8 cellular contexts compared by ENCODE assay signal in genomic region chr17:56913000-56913866, GRCh38. TPM values are rescaled to one million over a fixed set of nuclear protein-coding genes. Genes with fewer than 3 reads are reported as not detected.
DNase-seq lines count a peak whose midpoint lies in the region; ATAC-seq and TF ChIP-seq lines count a peak whose summit lies in the region.

No MANE protein-coding gene starts in this region.

- TF ChIP-seq POLR2A in right lobe of liver (IDR thresholded peaks at IDR 0.05) = no peak

- TSS peak; percentile 30 for BruUV-seq in A673 (replicated peaks; lab: Mats Ljungman, UMichigan)

- H3K4me1 ChIP-seq in A673 (ENCODE audit: insufficient read depth, low read length, poor library complexity, severe bottlenecking) = peaks cover 4% of the 10 kb centered on the region
- H3K4me1 ChIP-seq in right lobe of liver = peaks cover 0 to 52% (median 22%) of the 10 kb centered on the region in 4 donors

- H3K27me3 Mint-ChIP-seq in type B pancreatic cell = peaks cover 5% of the 10 kb centered on the region

- CTCF ChIA-PET in A673 (lab: Charles Lee) (interaction anchor here (1.0 kb wide), 1 partner anchor 10 kb away, joined by 3 read pairs; no protein-coding TSS in a partner anchor), GM10248 (lab: Yijun Ruan, JAX) (interaction anchor here (1.0 to 1.4 kb wide), 4 partner anchors 26 to 89 kb away, joined by 3 read pairs; partner anchors contain the start of gene COIL)

- peaks cover 7% of the 10 kb centered on the region for H3K36me3 Mint-ChIP-seq in type B pancreatic cell

- TF ChIP-seq CTCF in A673 (conservative IDR thresholded peaks at IDR 0.05; ENCODE audit: low read depth, low read length) (no peak), right lobe of liver (IDR thresholded peaks at IDR 0.05) (no peak), type B pancreatic cell (conservative IDR thresholded peaks at IDR 0.05) (no peak), GM10248 (IDR thresholded peaks at IDR 0.05; ENCODE audit: control extremely low read depth, extremely low read depth, low read depth, missing control alignments) (no peak)

- H3K27me3 ChIP-seq in A673 (replicated peaks; ENCODE audit: insufficient read depth, low read depth, low read length, poor library complexity) (no peaks in the 10 kb centered on the region), right lobe of liver (no peaks in the 10 kb centered on the region)

- POLR2A ChIA-PET in A673 (lab: Charles Lee; ENCODE audit: low non-redundant PET) = interaction anchor here (0.6 kb wide), 4 partner anchors 24 to 1329 kb away, joined by 3 to 6 read pairs (median 4); no protein-coding TSS in a partner anchor
- POLR2A ChIA-PET in GM10248 (lab: Yijun Ruan, JAX) = interaction anchor here (0.6 to 1.3 kb wide), 12 partner anchors 11 to 1461 kb away, joined by 3 to 9 read pairs (median 4); no protein-coding TSS in a partner anchor

- peak overlapping the region; percentile 93 for H3K4me3 Mint-ChIP-seq in type B pancreatic cell

- peaks cover 2% of the 10 kb centered on the region for H3K36me3 ChIP-seq in A673 (ENCODE audit: insufficient read depth, low read length, poor library complexity, severe bottlenecking)
- peaks cover 0 to 5% (median 0%) of the 10 kb centered on the region in 4 donors for H3K36me3 ChIP-seq in right lobe of liver

- H3K27ac ChIP-seq in A673 (ENCODE audit: low read depth, low read length, poor library complexity, severe bottlenecking) = peak overlapping the region; percentile 78
- H3K27ac ChIP-seq in right lobe of liver = peak overlapping the region; percentile 87 to 94 (median 94)

- H3K4me3 ChIP-seq in A673 (ENCODE audit: low read depth, low read length, poor library complexity, severe bottlenecking) (peak overlapping the region; percentile 73), right lobe of liver (peak overlapping the region; percentile 72 to 94 (median 82))

- peak; percentile 51 for ATAC-seq in GM18511 (IDR thresholded peaks at IDR 0.05; ENCODE audit: unreplicated experiment)
- ATAC-seq in HG02973 (IDR thresholded peaks at IDR 0.05; ENCODE audit: unreplicated experiment) = peak; percentile 28
- peak; percentile 11 to 45 (median 42) for ATAC-seq in right lobe of liver

- H3K9me3 ChIP-seq in A673 (ENCODE audit: low read depth, low read length, poor library complexity, severe bottlenecking) (peaks cover 8% of the 10 kb centered on the region), right lobe of liver (no peaks in the 10 kb centered on the region)

- WGBS in right lobe of liver (ENCODE audit: insufficient coverage, low coverage, low lambda C conversion rate, missing lambda C conversion rate) = 3% methylated on average over 8 of the region's 52 CpGs

- H3K27ac Mint-ChIP-seq in type B pancreatic cell = peak overlapping the region; percentile 88

- DNase-seq in A673 (ENCODE audit: low spot score) (no peak), NCI-H748 treated with DMSO at 0.1 percent for 48 hours (lab: John Stamatoyannopoulos, UW) (peak; percentile 68), cerebellum (ENCODE audit: low spot score) (peak; percentile 21), right lobe of liver (peak in 1 of 3 donors; percentile 62), type B pancreatic cell (ENCODE audit: extremely low spot score, unreplicated experiment) (no peak), GM10248 (ENCODE audit: extremely low spot score) (no peak)

- H3K4me1 Mint-ChIP-seq in type B pancreatic cell (ENCODE audit: unreplicated experiment) = peaks cover 25% of the 10 kb centered on the region

- intact Hi-C loops in A673 (cut with micrococcal nuclease; ENCODE audit: unreplicated experiment) = no loop called here
- intact Hi-C loops in right lobe of liver (cut with DNase I) = no loop called here

- peaks cover 5% of the 10 kb centered on the region for H3K9me3 Mint-ChIP-seq in type B pancreatic cell

RNA-seq across cellular contexts. Expression of gene TRIM25, which starts 0.6 kb away (rescaled TPM):
- total RNA-seq in A673 (2021) (54.7 and 58.0 TPM in 2 replicates), cerebellum (6.3 TPM), right lobe of liver (10 to 100 TPM; 35.6 to 60.8 (median 49.8) TPM), type B pancreatic cell (ENCODE audit: low replicate concordance) (43.4 and 46.7 TPM in 2 replicates)

RNA-seq across cellular contexts. Expression of gene COIL, which starts 47.6 kb away (rescaled TPM):
- total RNA-seq in A673 (2021) = 23.2 and 23.9 TPM in 2 replicates
- 16.8 TPM for total RNA-seq in cerebellum
- 1 to 10 TPM; 5.5 to 7.1 (median 6.5) TPM for total RNA-seq in right lobe of liver
- total RNA-seq in type B pancreatic cell (ENCODE audit: low replicate concordance) = 23.3 and 26.5 TPM in 2 replicates

Comparison
In these comparisons a context has a peak if more than half of its experiments do, and no peak if none do; other contexts are left out.
1. DNase-seq: peak in NCI-H748 treated with DMSO at 0.1 percent for 48 hours (single experiment) and cerebellum (single experiment); none in A673 (single experiment), type B pancreatic cell (single experiment) and GM10248 (single experiment).
2. Peak in every context shown above with its lines, with median percentiles within 50 percentile points of each other: ATAC-seq.